ENCODE assay signal across 12 cellular contexts in the genomic region with DNA sequence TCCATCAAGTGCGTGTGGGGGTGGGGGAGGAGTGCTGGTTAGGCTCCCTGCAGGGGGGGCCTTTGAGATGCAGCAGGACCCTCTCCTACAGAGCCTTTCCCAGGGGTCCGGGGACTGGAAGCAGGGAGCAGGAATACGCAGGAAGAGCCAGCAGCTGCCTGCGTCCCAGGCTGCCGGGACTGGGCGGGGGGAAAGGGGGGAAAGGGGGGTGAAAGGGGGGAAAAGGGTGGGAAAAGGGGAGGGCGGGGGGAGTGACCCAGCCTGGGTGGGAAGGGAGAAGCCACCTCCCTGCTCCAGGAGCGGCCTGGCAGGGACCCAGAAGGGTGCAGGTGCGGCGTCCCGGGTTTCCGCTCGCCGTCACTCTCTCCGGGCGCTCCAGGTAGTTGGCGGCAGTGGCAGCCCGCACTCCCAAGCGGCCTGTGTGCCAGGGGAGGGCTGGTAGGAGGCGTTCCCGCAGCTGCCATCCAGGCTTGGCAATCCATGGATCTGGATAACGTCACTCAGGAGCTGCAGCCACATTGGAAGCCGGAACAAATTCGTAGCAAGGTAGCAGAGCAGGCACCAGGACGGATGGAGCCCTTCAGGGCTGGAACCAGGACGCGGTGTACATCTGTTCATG.
DNase-seq lines count a peak whose midpoint lies in the region; TF ChIP-seq lines count a peak whose summit lies in the region.
"Had no signal": no experiment of that assay in that cellular context is flagged by ENCODE, and none has a peak within 500 bp of the region (broad histone marks: within the 10 kb centered on the region; RNA-seq: fewer than 3 reads in every experiment).

No MANE protein-coding gene starts in this region.

- no peak overlapping the region for H3K4me3 Mint-ChIP-seq in MCF 10A (ENCODE audit: unreplicated experiment)
- no peak overlapping the region for H3K4me3 Mint-ChIP-seq in immature natural killer cell
- H3K4me3 Mint-ChIP-seq: brain, T-cell had no signal

- peak in 1 of 2 donors; percentile 27 for DNase-seq in breast epithelium (ENCODE audit: low spot score in 2 of 2)
- DNase-seq in MCF 10A (ENCODE audit: unreplicated experiment), result no peak
- DNase-seq in NCI-H774 (lab: John Stamatoyannopoulos, UW), result peak; percentile 77
- peak; percentile 38 for DNase-seq in right atrium auricular region (ENCODE audit: low spot score)
- peak; percentile 30 for DNase-seq in transverse colon
- no peak for DNase-seq in WERI-Rb-1
- DNase-seq in immature natural killer cell, result no peak
- no peak for DNase-seq in ovary
- DNase-seq: activated CD4-positive, alpha-beta T cell treated with anti-CD3 and anti-CD28 coated beads, Interleukin-2, amount 50 U/mL, for 4 hours; activated effector memory CD4-positive, alpha-beta T cell treated with anti-CD3 and anti-CD28 coated beads, Interleukin-2, amount 50 U/mL, for 16 hours; T-cell had no signal

- H3K36me3 ChIP-seq in breast epithelium, result no peaks in the 10 kb centered on the region
- no peaks in the 10 kb centered on the region for H3K36me3 ChIP-seq in right atrium auricular region
- no peaks in the 10 kb centered on the region for H3K36me3 ChIP-seq in transverse colon
- H3K36me3 ChIP-seq in WERI-Rb-1, result no peaks in the 10 kb centered on the region
- H3K36me3 ChIP-seq in ovary, result no peaks in the 10 kb centered on the region

- H3K9me3 ChIP-seq in breast epithelium (no peaks in the 10 kb centered on the region), right atrium auricular region (no peaks in the 10 kb centered on the region), transverse colon (no peaks in the 10 kb centered on the region), WERI-Rb-1 (ENCODE audit: severe bottlenecking) (no peaks in the 10 kb centered on the region), ovary (no peaks in the 10 kb centered on the region)

- H3K27me3 Mint-ChIP-seq in MCF 10A (ENCODE audit: insufficient read depth, unreplicated experiment), result no peaks in the 10 kb centered on the region
- H3K27me3 Mint-ChIP-seq in immature natural killer cell (ENCODE audit: low read depth in 3 of 3), result peaks cover 3 to 8% (median 6%) of the 10 kb centered on the region in 3 donors

- POLR2A ChIA-PET in MCF 10A (lab: Yijun Ruan, JAX), result interaction anchor here (0.7 kb wide), 1 partner anchor 331 kb away, joined by 3 read pairs; no protein-coding TSS in a partner anchor

- intact Hi-C loops in breast epithelium (cut with DNase I; ENCODE audit: low total_unique reads) (loop anchor here (10.0 kb wide), 1 partner anchor 344 kb away; no protein-coding TSS in a partner anchor), MCF 10A (cut with micrococcal nuclease) (no loop called here), transverse colon (cut with DNase I; ENCODE audit: low total_unique reads) (loop anchor here (5.0 kb wide), 1 partner anchor 342 kb away; no protein-coding TSS in a partner anchor), ovary (cut with DNase I) (no loop called here)

- H3K27me3 ChIP-seq in breast epithelium, result no peaks in the 10 kb centered on the region
- no peaks in the 10 kb centered on the region for H3K27me3 ChIP-seq in right atrium auricular region
- no peaks in the 10 kb centered on the region for H3K27me3 ChIP-seq in transverse colon
- H3K27me3 ChIP-seq in WERI-Rb-1 (ENCODE audit: insufficient read depth, low read depth, severe bottlenecking), result no peaks in the 10 kb centered on the region
- H3K27me3 ChIP-seq in ovary, result no peaks in the 10 kb centered on the region

- H3K4me1 ChIP-seq in breast epithelium (no peaks in the 10 kb centered on the region), right atrium auricular region (no peaks in the 10 kb centered on the region), transverse colon (no peaks in the 10 kb centered on the region), ovary (ENCODE audit: insufficient read depth) (no peaks in the 10 kb centered on the region)

- CTCF ChIA-PET in MCF 10A (lab: Yijun Ruan, JAX), result interaction anchor here (0.6 to 1.5 kb wide), 4 partner anchors 10 to 911 kb away, joined by 3 to 4 read pairs (median 3); no protein-coding TSS in a partner anchor

- in situ Hi-C loops in transverse colon (cut with MboI; ENCODE audit: low pct_ligation_motif_present in 1 of 4, low pct_unique_long_range_greater_than_20kb in 1 of 4, low sequenced_read_pairs in 3 of 4), result no loop called here

- H3K4me3 ChIP-seq in breast epithelium, result peak overlapping the region in 2 of 3 donors; percentile 15 to 50
- H3K4me3 ChIP-seq in right atrium auricular region, result no peak overlapping the region
- H3K4me3 ChIP-seq in transverse colon, result no peak overlapping the region
- no peak overlapping the region for H3K4me3 ChIP-seq in WERI-Rb-1 (ENCODE audit: low read depth, low read length)
- no peak overlapping the region for H3K4me3 ChIP-seq in ovary

- 45% methylated on average over 23 of the region's 27 CpGs; no CpG with 5 or more reads in 1 of the 2 donors for WGBS in transverse colon (ENCODE audit: low coverage in 1 of 2), 2 donors
- WGBS in ovary, 3 donors, result 19 to 41% (median 33%) methylated on average over 26 to 27 of the region's 27 CpGs

- H3K4me1 Mint-ChIP-seq in MCF 10A (ENCODE audit: insufficient read depth, unreplicated experiment) (peaks cover 8% of the 10 kb centered on the region), immature natural killer cell (no peaks in the 10 kb centered on the region)
- H3K4me1 Mint-ChIP-seq: brain, T-cell had no signal

- TF ChIP-seq EP300 in transverse colon (IDR thresholded peaks at IDR 0.05; ENCODE audit: low read depth) (no peak), ovary (IDR thresholded peaks at IDR 0.05) (no peak)

- H3K36me3 Mint-ChIP-seq in MCF 10A (ENCODE audit: insufficient read depth, unreplicated experiment) (no peaks in the 10 kb centered on the region), immature natural killer cell (no peaks in the 10 kb centered on the region)
- H3K36me3 Mint-ChIP-seq: brain, T-cell had no signal

- TF ChIP-seq POLR2A in breast epithelium (IDR thresholded peaks at IDR 0.05), result no peak
- no peak for TF ChIP-seq POLR2A in transverse colon (IDR thresholded peaks at IDR 0.05)
- no peak for TF ChIP-seq POLR2A in ovary (IDR thresholded peaks at IDR 0.05)

- H3K27ac ChIP-seq in breast epithelium (no peak overlapping the region), right atrium auricular region (no peak overlapping the region), transverse colon (no peak overlapping the region), WERI-Rb-1 (no peak overlapping the region), ovary (no peak overlapping the region)

- H3K9me3 Mint-ChIP-seq in MCF 10A (ENCODE audit: unreplicated experiment) (no peaks in the 10 kb centered on the region), immature natural killer cell (peaks cover 0 to 1% (median 0%) of the 10 kb centered on the region in 6 donors)
- H3K9me3 Mint-ChIP-seq: brain had no signal

- H3K27ac Mint-ChIP-seq in MCF 10A (ENCODE audit: low read depth, unreplicated experiment) (no peak overlapping the region), immature natural killer cell (no peak overlapping the region)
- H3K27ac Mint-ChIP-seq: brain, T-cell had no signal

- TF ChIP-seq CTCF in breast epithelium (IDR thresholded peaks at IDR 0.05) (no peak), MCF 10A (IDR thresholded peaks at IDR 0.05; ENCODE audit: unreplicated experiment) (no peak), right atrium auricular region (IDR thresholded peaks at IDR 0.05) (no peak), transverse colon (IDR thresholded peaks at IDR 0.05) (no peak), WERI-Rb-1 (IDR thresholded peaks at IDR 0.05; ENCODE audit: low read depth, low read length) (no peak), ovary (IDR thresholded peaks at IDR 0.05) (no peak)

- BruUV-seq in MCF 10A (replicated peaks; lab: Mats Ljungman, UMichigan), result no TSS peak

Comparison
In these comparisons a context has a peak if more than half of its experiments do, and no peak if none do; other contexts are left out.
1. intact Hi-C loops: an anchor here in breast epithelium (10.0 kb wide) and transverse colon (5.0 kb wide); none called in MCF 10A and ovary.
2. DNase-seq: peak in NCI-H774 (single experiment), right atrium auricular region (single experiment) and transverse colon (single experiment); none in MCF 10A (single experiment), WERI-Rb-1 (single experiment), immature natural killer cell (0 of 3) and ovary (0 of 5).
3. H3K4me3 ChIP-seq: peak in breast epithelium (2 of 3); none in right atrium auricular region (0 of 2), transverse colon (0 of 4), WERI-Rb-1 (single experiment) and ovary (single experiment).